Comparison of ENCODE assay signal across 39 cellular contexts in genomic region chr3:7817239-7817638, GRCh38.
"Had no signal": no experiment of that assay in that cellular context is flagged by ENCODE, and none has a peak within 500 bp of the region (broad histone marks: within the 10 kb centered on the region; RNA-seq: fewer than 3 reads in every experiment).

No MANE protein-coding gene starts in this region.

- FAIRE-seq: astrocyte, bronchial epithelial cell had no signal

- H3K4me1 ChIP-seq: adrenal gland, ascending aorta, body of pancreas, breast epithelium had no signal

- H3K4me3 ChIP-seq: adrenal gland, ascending aorta, body of pancreas, breast epithelium, cardiac muscle cell had no signal

- H3K27me3 ChIP-seq: adrenal gland, ascending aorta, body of pancreas, brain microvascular endothelial cell, breast epithelium, cardiac muscle cell had no signal

- H3K27me3 Mint-ChIP-seq: activated naive CD4-positive, alpha-beta T cell treated with anti-CD3 and anti-CD28 coated beads, Interleukin-2, amount 10 ng/mL, durations not matched to agents 7 days and 5 days; activated naive CD4-positive, alpha-beta T cell treated with anti-CD3 and anti-CD28 coated beads, Interleukin-2, amount 50 U/mL, for 24 hours; activated naive CD8-positive, alpha-beta T cell treated with anti-CD3 and anti-CD28 coated beads for 36 hours; activated naive CD8-positive, alpha-beta T cell treated with anti-CD3 and anti-CD28 coated beads, Interleukin-2, amount 10 ng/mL, durations not matched to agents 7 days and 5 days; activated naive CD8-positive, alpha-beta T cell treated with anti-CD3 and anti-CD28 coated beads, Interleukin-2, amount 50 U/mL, for 24 hours; activated T-cell treated with anti-CD3 and anti-CD28 coated beads, Interleukin-2, amount 50 U/mL, for 24 hours; central memory CD8-positive, alpha-beta T cell had no signal

- H3K27ac Mint-ChIP-seq: activated naive CD4-positive, alpha-beta T cell treated with anti-CD3 and anti-CD28 coated beads for 36 hours; activated naive CD4-positive, alpha-beta T cell treated with anti-CD3 and anti-CD28 coated beads, Interleukin-2, amount 10 ng/mL, durations not matched to agents 7 days and 5 days; activated naive CD4-positive, alpha-beta T cell treated with anti-CD3 and anti-CD28 coated beads, Interleukin-2, amount 50 U/mL, for 24 hours; activated naive CD4-positive, alpha-beta T cell treated with anti-CD3 and anti-CD28 coated beads, Interleukin-2, amount 50 U/mL, for 72 hours; activated naive CD8-positive, alpha-beta T cell; activated naive CD8-positive, alpha-beta T cell treated with anti-CD3 and anti-CD28 coated beads for 36 hours; activated naive CD8-positive, alpha-beta T cell treated with anti-CD3 and anti-CD28 coated beads, Interleukin-2, amount 10 ng/mL, durations not matched to agents 7 days and 5 days; activated naive CD8-positive, alpha-beta T cell treated with anti-CD3 and anti-CD28 coated beads, Interleukin-2, amount 50 U/mL, for 24 hours; activated T-cell treated with anti-CD3 and anti-CD28 coated beads, Interleukin-2, amount 50 U/mL, for 24 hours; activated T-cell treated with anti-CD3 and anti-CD28 coated beads, Interleukin-2, amount 50 U/mL, for 72 hours; activated T-helper 1 cell treated with anti-CD3 and anti-CD28 coated beads, Interleukin-12 subunit alpha, Interleukin-12 subunit beta, Interleukin-2, Interleukin-4 antibody, amounts not matched to agents 30 ng/mL and 10 ng/mL and 1 ng/mL, durations not matched to agents 14 hours and 24 hours and 36 hours; activated T-helper 17 cell treated with anti-CD3 and anti-CD28 coated beads, Interleukin-2, amount 50 U/mL, for 72 hours; activated T-helper 2 cell treated with anti-CD3 and anti-CD28 coated beads, Interferon-gamma antibody, Interleukin-2, Interleukin-4, amounts not matched to agents 10 μg/mL and 5 μg/mL and 100 μg/mL, durations not matched to agents 14 hours and 24 hours and 36 hours; brain had no signal

- DNase-seq: activated effector memory CD4-positive, alpha-beta T cell treated with anti-CD3 and anti-CD28 coated beads, Interleukin-2, amount 50 U/mL, for 16 hours; activated effector memory CD4-positive, alpha-beta T cell treated with Interleukin-2 at 50 U/mL for 16 hours; activated gamma-delta T cell; activated gamma-delta T cell treated with Interleukin-2 at 50 U/mL for 16 hours; activated naive CD4-positive, alpha-beta T cell; activated naive CD4-positive, alpha-beta T cell treated with anti-CD3 and anti-CD28 coated beads for 36 hours; activated naive CD4-positive, alpha-beta T cell treated with anti-CD3 and anti-CD28 coated beads, Interleukin-2, amount 10 ng/mL, durations not matched to agents 7 days and 5 days; activated naive CD4-positive, alpha-beta T cell treated with anti-CD3 and anti-CD28 coated beads, Interleukin-2, amount 50 U/mL, for 16 hours; activated naive CD4-positive, alpha-beta T cell treated with Interleukin-2 at 50 U/mL for 16 hours; activated naive CD8-positive, alpha-beta T cell treated with anti-CD3 and anti-CD28 coated beads for 36 hours; activated naive CD8-positive, alpha-beta T cell treated with anti-CD3 and anti-CD28 coated beads, Interleukin-2, amount 10 ng/mL, durations not matched to agents 7 days and 5 days; activated naive CD8-positive, alpha-beta T cell treated with anti-CD3 and anti-CD28 coated beads, Interleukin-2, amount 50 U/mL, for 24 hours; activated T-cell treated with anti-CD3 and anti-CD28 coated beads, Interleukin-2, amount 50 U/mL, for 24 hours; activated T-cell treated with anti-CD3 and anti-CD28 coated beads, Interleukin-2, amount 50 U/mL, for 4 hours; activated T-cell treated with anti-CD3 and anti-CD28 coated beads, Interleukin-2, amount 50 U/mL, for 48 hours; activated T-cell treated with anti-CD3 and anti-CD28 coated beads, Interleukin-2, amount 50 U/mL, for 72 hours; adrenal gland; amniotic stem cell; amygdala; anterior cingulate cortex; aorta; body of pancreas; brain microvascular endothelial cell; caudate nucleus; central memory CD4-positive, alpha-beta T cell; cerebellar nuclear complex had no signal

- H3K9me3 ChIP-seq: body of pancreas had no signal

- H3K4me3 Mint-ChIP-seq: activated naive CD4-positive, alpha-beta T cell treated with anti-CD3 and anti-CD28 coated beads for 36 hours; activated naive CD4-positive, alpha-beta T cell treated with anti-CD3 and anti-CD28 coated beads, Interleukin-2, amount 10 ng/mL, durations not matched to agents 7 days and 5 days; activated naive CD4-positive, alpha-beta T cell treated with anti-CD3 and anti-CD28 coated beads, Interleukin-2, amount 50 U/mL, for 24 hours; activated naive CD8-positive, alpha-beta T cell; activated naive CD8-positive, alpha-beta T cell treated with anti-CD3 and anti-CD28 coated beads for 36 hours; activated naive CD8-positive, alpha-beta T cell treated with anti-CD3 and anti-CD28 coated beads, Interleukin-2, amount 10 ng/mL, durations not matched to agents 7 days and 5 days; activated naive CD8-positive, alpha-beta T cell treated with anti-CD3 and anti-CD28 coated beads, Interleukin-2, amount 50 U/mL, for 24 hours; activated T-cell treated with anti-CD3 and anti-CD28 coated beads, Interleukin-2, amount 50 U/mL, for 24 hours; activated T-cell treated with anti-CD3 and anti-CD28 coated beads, Interleukin-2, amount 50 U/mL, for 4 hours; activated T-cell treated with anti-CD3 and anti-CD28 coated beads, Interleukin-2, amount 50 U/mL, for 72 hours; activated T-helper 1 cell treated with anti-CD3 and anti-CD28 coated beads, Interleukin-12 subunit alpha, Interleukin-12 subunit beta, Interleukin-2, Interleukin-4 antibody, amounts not matched to agents 30 ng/mL and 10 ng/mL and 1 ng/mL, durations not matched to agents 14 hours and 24 hours and 36 hours; activated T-helper 17 cell treated with anti-CD3 and anti-CD28 coated beads, Interleukin-2, amount 50 U/mL, for 72 hours; brain; central memory CD8-positive, alpha-beta T cell had no signal

- H3K36me3 ChIP-seq: adrenal gland, ascending aorta, brain microvascular endothelial cell, breast epithelium, cardiac muscle cell had no signal

- H3K9me3 Mint-ChIP-seq: activated naive CD4-positive, alpha-beta T cell treated with anti-CD3 and anti-CD28 coated beads, Interleukin-2, amount 10 ng/mL, durations not matched to agents 7 days and 5 days; activated T-helper 17 cell treated with anti-CD3 and anti-CD28 coated beads, Interleukin-2, amount 50 U/mL, for 72 hours had no signal

- H3K27ac ChIP-seq: adrenal gland, ascending aorta, body of pancreas, brain microvascular endothelial cell, breast epithelium, cardiac muscle cell had no signal

- H3K36me3 Mint-ChIP-seq: activated naive CD4-positive, alpha-beta T cell treated with anti-CD3 and anti-CD28 coated beads, Interleukin-2, amount 10 ng/mL, durations not matched to agents 7 days and 5 days; activated naive CD4-positive, alpha-beta T cell treated with anti-CD3 and anti-CD28 coated beads, Interleukin-2, amount 50 U/mL, for 24 hours; activated naive CD8-positive, alpha-beta T cell; activated naive CD8-positive, alpha-beta T cell treated with anti-CD3 and anti-CD28 coated beads for 36 hours; activated naive CD8-positive, alpha-beta T cell treated with anti-CD3 and anti-CD28 coated beads, Interleukin-2, amount 10 ng/mL, durations not matched to agents 7 days and 5 days; brain had no signal

- H3K4me1 Mint-ChIP-seq: activated naive CD4-positive, alpha-beta T cell treated with anti-CD3 and anti-CD28 coated beads, Interleukin-2, amount 10 ng/mL, durations not matched to agents 7 days and 5 days; activated naive CD4-positive, alpha-beta T cell treated with anti-CD3 and anti-CD28 coated beads, Interleukin-2, amount 50 U/mL, for 24 hours; activated naive CD8-positive, alpha-beta T cell treated with anti-CD3 and anti-CD28 coated beads for 36 hours; activated naive CD8-positive, alpha-beta T cell treated with anti-CD3 and anti-CD28 coated beads, Interleukin-2, amount 10 ng/mL, durations not matched to agents 7 days and 5 days; activated naive CD8-positive, alpha-beta T cell treated with anti-CD3 and anti-CD28 coated beads, Interleukin-2, amount 50 U/mL, for 24 hours; activated T-helper 17 cell treated with anti-CD3 and anti-CD28 coated beads, Interleukin-2, amount 50 U/mL, for 72 hours; central memory CD8-positive, alpha-beta T cell had no signal

- ATAC-seq: activated naive CD4-positive, alpha-beta T cell treated with anti-CD3 and anti-CD28 coated beads, Interleukin-2, amount 50 U/mL, for 72 hours; activated naive CD8-positive, alpha-beta T cell treated with anti-CD3 and anti-CD28 coated beads, Interleukin-2, amount 50 U/mL, for 24 hours; activated T-cell treated with anti-CD3 and anti-CD28 coated beads, Interleukin-2, amount 50 U/mL, for 4 hours; activated T-cell treated with anti-CD3 and anti-CD28 coated beads, Interleukin-2, amount 50 U/mL, for 72 hours; activated T-helper 17 cell treated with anti-CD3 and anti-CD28 coated beads, Interleukin-2, amount 50 U/mL, for 72 hours; body of pancreas had no signal
